1 cellular context compared by ENCODE assay signal in the genomic region with DNA sequence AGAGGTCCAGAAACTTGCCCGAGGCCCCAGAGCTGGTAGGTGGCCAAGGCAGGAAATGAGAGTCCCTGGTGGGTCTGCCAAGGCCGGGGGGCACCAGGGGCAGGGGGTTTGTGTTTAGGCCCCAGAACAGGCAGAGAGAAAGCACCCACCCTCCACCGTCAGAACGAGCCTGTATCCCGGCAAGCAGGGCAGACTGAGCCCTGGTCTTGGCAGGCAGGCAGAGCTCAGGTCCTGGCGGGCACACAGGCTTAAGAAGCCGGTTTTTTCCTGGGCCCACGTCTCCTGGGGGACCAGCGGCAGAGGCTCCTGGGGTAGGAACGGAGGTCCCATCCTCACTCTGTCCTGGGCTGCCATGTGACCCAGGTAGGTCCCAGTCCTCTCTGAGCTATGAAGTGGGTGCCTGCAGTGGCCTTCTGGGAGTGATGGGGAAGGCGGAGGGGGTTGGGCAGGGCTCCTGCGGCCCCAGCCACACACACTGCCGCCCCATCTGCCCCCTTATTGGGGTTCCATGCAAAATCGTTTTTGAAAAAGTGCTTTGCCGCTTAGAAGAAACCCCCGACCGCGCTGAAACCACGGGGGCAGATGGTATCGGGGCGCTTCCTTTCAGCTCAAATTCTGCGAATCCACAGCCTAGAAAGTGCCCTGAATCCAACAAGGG.
A peak's percentile ranks its signal among the peaks of the same experiment; 100 is the strongest.
TF ChIP-seq lines count a peak whose summit lies in the region.

No MANE protein-coding gene starts in this region.

TF ChIP-seq in GM12878, 131 proteins besides CTCF, POLR2A, EP300 and RAD21 (continued from another document):
- TF ChIP-seq BHLHE40 (IDR thresholded peaks at IDR 0.05; ENCODE audit: borderline replicate concordance in 1 of 2, low read depth in 2 of 2, low read length in 1 of 2) (peak in 1 of 2 experiments; percentile 39; a peak in 1 of 4 replicates), RCOR1 (conservative IDR thresholded peaks at IDR 0.05; ENCODE audit: low read depth, low read length) (peak; percentile 72; the same call in 1 of the 2 replicates), IKZF2 (IDR thresholded peaks at IDR 0.05) (no peak), SPI1 (IDR thresholded peaks at IDR 0.05; ENCODE audit: borderline replicate concordance, insufficient read depth, low read depth, low read length) (0 out of 2 replicates have a peak, but pooled peaks have one; percentile 2), SMC3 (IDR thresholded peaks at IDR 0.05; ENCODE audit: borderline replicate concordance, low read length) (peak; percentile 25; the same call in 1 of the 2 replicates), SIX5 (IDR thresholded peaks at IDR 0.05; ENCODE audit: low read depth, low read length, severe bottlenecking) (no peak), JUND (IDR thresholded peaks at IDR 0.05; ENCODE audit: low read depth, low read length) (no peak), ETV6 (conservative IDR thresholded peaks at IDR 0.05 in 1 of 2, IDR thresholded peaks at IDR 0.05 in 1 of 2; ENCODE audit: borderline replicate concordance in 1 of 2, low read depth in 1 of 2) (0 out of 4 replicates have a peak, but pooled peaks of 1 of the 2 experiments have one; percentile 33), MTA3 (IDR thresholded peaks at IDR 0.05; ENCODE audit: borderline replicate concordance, low read length) (no peak; the same call in 1 of the 2 replicates), TCF3 (IDR thresholded peaks at IDR 0.05; ENCODE audit: borderline replicate concordance, insufficient read depth, low read depth, low read length) (no peak), MAX (IDR thresholded peaks at IDR 0.05; ENCODE audit: low read depth, low read length) (no peak)
- TF ChIP-seq, protein P1, sequence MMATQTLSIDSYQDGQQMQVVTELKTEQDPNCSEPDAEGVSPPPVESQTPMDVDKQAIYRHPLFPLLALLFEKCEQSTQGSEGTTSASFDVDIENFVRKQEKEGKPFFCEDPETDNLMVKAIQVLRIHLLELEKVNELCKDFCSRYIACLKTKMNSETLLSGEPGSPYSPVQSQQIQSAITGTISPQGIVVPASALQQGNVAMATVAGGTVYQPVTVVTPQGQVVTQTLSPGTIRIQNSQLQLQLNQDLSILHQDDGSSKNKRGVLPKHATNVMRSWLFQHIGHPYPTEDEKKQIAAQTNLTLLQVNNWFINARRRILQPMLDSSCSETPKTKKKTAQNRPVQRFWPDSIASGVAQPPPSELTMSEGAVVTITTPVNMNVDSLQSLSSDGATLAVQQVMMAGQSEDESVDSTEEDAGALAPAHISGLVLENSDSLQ (IDR thresholded peaks at IDR 0.05), result no peak
TF ChIP-seq in GM12878: peak in this region for 24.
